In genomic region chr20:17460119-17460518, GRCh38 we compare ENCODE assay signal across 26 cellular contexts.
DNase-seq lines count a peak whose midpoint lies in the region; ATAC-seq and TF ChIP-seq lines count a peak whose summit lies in the region.
"Had no signal": no experiment of that assay in that cellular context is flagged by ENCODE, and none has a peak within 500 bp of the region (broad histone marks: within the 10 kb centered on the region; RNA-seq: fewer than 3 reads in every experiment).

No MANE protein-coding gene starts in this region.

- no peak overlapping the region for H3K4me2 ChIP-seq in SK-N-SH
- H3K4me2 ChIP-seq: hepatocyte had no signal

- WGBS in SK-N-SH (ENCODE audit: low lambda C conversion rate) = 27% methylated on average over 2 of the region's 2 CpGs

- in situ Hi-C loops in G401 (cut with HindIII; ENCODE audit: low sequenced_read_pairs) = no loop called here

- ATAC-seq in SK-N-SH treated with all-trans-retinoic acid at 6 μM for 48 hours (no peak), foreskin keratinocyte (peak; percentile 32), HG02870 (IDR thresholded peaks at IDR 0.05; ENCODE audit: unreplicated experiment) (no peak)
- ATAC-seq: left lung; naive thymus-derived CD4-positive, alpha-beta T cell; Right ventricle myocardium inferior; stimulated activated naive CD8-positive, alpha-beta T cell treated with anti-CD3 and anti-CD28 coated beads, Interleukin-15, amount 100 ng/mL, for 72 hours had no signal

- no peaks in the 10 kb centered on the region for H3K79me2 ChIP-seq in SK-N-SH (ENCODE audit: insufficient read depth)
- H3K79me2 ChIP-seq: hepatocyte had no signal

- POLR2A ChIA-PET in SK-N-SH (lab: Yijun Ruan, JAX) = no interaction called here

- no peak overlapping the region for H3K9ac ChIP-seq in SK-N-SH

- no peaks in the 10 kb centered on the region for H3F3A ChIP-seq in SK-N-SH (replicated peaks; ENCODE audit: insufficient read depth)

- no peak for TF ChIP-seq RAD21 in SK-N-SH (IDR thresholded peaks at IDR 0.05; ENCODE audit: low read length)

- H3K36me3 ChIP-seq in SK-N-SH (replicated peaks in 1 of 2; ENCODE audit: control insufficient read depth in 1 of 2, insufficient read depth in 2 of 2, low read length in 1 of 2) (no peaks in the 10 kb centered on the region), Peyer's patch (no peaks in the 10 kb centered on the region)
- H3K36me3 ChIP-seq: left lung, right atrium auricular region, transverse colon had no signal

- CTCF ChIA-PET in SK-N-SH (lab: Yijun Ruan, JAX) = interaction anchor here (0.5 to 2.2 kb wide), 4 partner anchors 11 to 656 kb away, joined by 3 to 9 read pairs (median 4); no protein-coding TSS in a partner anchor

- H3K4me3 ChIP-seq in SK-N-SH (ENCODE audit: low read depth in 2 of 2, low read length in 1 of 2) (no peak overlapping the region), Peyer's patch (no peak overlapping the region)
- H3K4me3 ChIP-seq: hepatocyte, left lung, right atrium auricular region, transverse colon had no signal

- no peak for TF ChIP-seq EP300 in SK-N-SH (IDR thresholded peaks at IDR 0.05; ENCODE audit: borderline replicate concordance in 1 of 2, low read depth in 1 of 2, low read length in 1 of 2)

- H2AFZ ChIP-seq in SK-N-SH (ENCODE audit: low read depth) = peak overlapping the region; percentile 70; the same call in 1 of the 2 replicates
- H2AFZ ChIP-seq: hepatocyte had no signal

- no peak overlapping the region for H3K27ac ChIP-seq in SK-N-SH (ENCODE audit: low read depth in 2 of 2, low read length in 1 of 2)
- H3K27ac ChIP-seq in foreskin keratinocyte = no peak overlapping the region
- no peak overlapping the region for H3K27ac ChIP-seq in Peyer's patch
- H3K27ac ChIP-seq: hepatocyte, left lung, right atrium auricular region, transverse colon had no signal

- no peaks in the 10 kb centered on the region for H3K9me2 ChIP-seq in SK-N-SH

- TF ChIP-seq CTCF in SK-N-SH (IDR thresholded peaks at IDR 0.05) (no peak), foreskin keratinocyte (conservative IDR thresholded peaks at IDR 0.05) (no peak), Peyer's patch (IDR thresholded peaks at IDR 0.05) (no peak)

- H4K20me1 ChIP-seq in SK-N-SH (ENCODE audit: insufficient read depth) = no peaks in the 10 kb centered on the region

- TF ChIP-seq POLR2A in Peyer's patch (IDR thresholded peaks at IDR 0.05) = no peak

- no peaks in the 10 kb centered on the region for H3K9me3 ChIP-seq in SK-N-SH
- no peaks in the 10 kb centered on the region for H3K9me3 ChIP-seq in Peyer's patch
- H3K9me3 ChIP-seq: Caco-2, left lung, transverse colon had no signal

- H3K27me3 ChIP-seq in SK-N-SH (ENCODE audit: insufficient read depth) (no peaks in the 10 kb centered on the region), foreskin keratinocyte (peaks cover 5% of the 10 kb centered on the region), Peyer's patch (no peaks in the 10 kb centered on the region)
- H3K27me3 ChIP-seq: hepatocyte, right atrium auricular region, transverse colon had no signal

- DNase-seq in SK-N-SH (no peak), HT1080 (ENCODE audit: low read depth) (peak; percentile 35), RPMI8226 (peak; percentile 25), foreskin keratinocyte (no peak), Peyer's patch (no peak), G401 (ENCODE audit: low spot score) (no peak)
- DNase-seq: 8988T; activated CD4-positive, CD25-positive, alpha-beta regulatory T cell treated with anti-CD3 and anti-CD28 coated beads, Interleukin-2, amount 50 U/mL, for 72 hours; activated naive CD8-positive, alpha-beta T cell treated with anti-CD3 and anti-CD28 coated beads for 36 hours; Caco-2; cerebellar nuclear complex; EL; immature natural killer cell; left lung; naive thymus-derived CD4-positive, alpha-beta T cell; NCI-H1048; NCI-H2081; NCI-H510A treated with DMSO at 0.1 percent for 48 hours; NK-92 treated with Interleukin-12 subunit alpha and Interleukin-12 subunit beta, amount 100 ng/mL, for 24 hours; stimulated activated naive CD8-positive, alpha-beta T cell treated with anti-CD3 and anti-CD28 coated beads, Interleukin-15, amount 100 ng/mL, for 72 hours; transverse colon had no signal

- no peaks in the 10 kb centered on the region for H3K4me1 ChIP-seq in SK-N-SH (ENCODE audit: control insufficient read depth in 1 of 2, insufficient read depth in 2 of 2, low read depth in 1 of 2, low read length in 1 of 2)
- H3K4me1 ChIP-seq in foreskin keratinocyte = no peaks in the 10 kb centered on the region
- H3K4me1 ChIP-seq in Peyer's patch = no peaks in the 10 kb centered on the region
- H3K4me1 ChIP-seq: Caco-2, left lung, right atrium auricular region, transverse colon had no signal

TF ChIP-seq in SK-N-SH, 30 proteins besides CTCF, POLR2A, EP300 and RAD21:
- TF ChIP-seq EZH2phosphoT487 (IDR thresholded peaks at IDR 0.05; ENCODE audit: borderline replicate concordance, low read depth) = no peak
- no peak for TF ChIP-seq JUND (IDR thresholded peaks at IDR 0.05)
- no peak for TF ChIP-seq TEAD4 (IDR thresholded peaks at IDR 0.05; ENCODE audit: borderline replicate concordance, insufficient read depth)
- TF ChIP-seq GATA2 (CRISPR knock-in tag; IDR thresholded peaks at IDR 0.05) = no peak
- no peak for TF ChIP-seq POLR2AphosphoS5 (IDR thresholded peaks at IDR 0.05; ENCODE audit: low read depth, low read length)

TF ChIP-seq in SK-N-SH treated with all-trans-retinoic acid at 6 μM for 48 hours, 23 proteins besides CTCF, POLR2A, EP300 and RAD21:
- TF ChIP-seq PATZ1 (CRISPR knock-in tag; IDR thresholded peaks at IDR 0.05; ENCODE audit: borderline replicate concordance) (no peak), SNAI2 (CRISPR knock-in tag; IDR thresholded peaks at IDR 0.05) (no peak), CSDC2 (CRISPR knock-in tag; IDR thresholded peaks at IDR 0.05) (no peak), RARB (CRISPR knock-in tag; IDR thresholded peaks at IDR 0.05) (no peak), TSHZ2 (CRISPR knock-in tag; IDR thresholded peaks at IDR 0.05) (no peak), GLIS3 (CRISPR knock-in tag; IDR thresholded peaks at IDR 0.05) (no peak), PPARA (CRISPR knock-in tag; IDR thresholded peaks at IDR 0.05; ENCODE audit: borderline replicate concordance) (no peak), ZFP3 (CRISPR knock-in tag; IDR thresholded peaks at IDR 0.05) (no peak), ISL1 (CRISPR knock-in tag; IDR thresholded peaks at IDR 0.05) (no peak), TCF4 (CRISPR knock-in tag; IDR thresholded peaks at IDR 0.05; ENCODE audit: borderline replicate concordance) (no peak), ZC3H10 (CRISPR knock-in tag; IDR thresholded peaks at IDR 0.05) (no peak), OSR1 (CRISPR knock-in tag; IDR thresholded peaks at IDR 0.05) (no peak), ZNF8 (CRISPR knock-in tag; IDR thresholded peaks at IDR 0.05) (no peak), ESRRG (CRISPR knock-in tag; IDR thresholded peaks at IDR 0.05) (no peak), ZNF70 (CRISPR knock-in tag; IDR thresholded peaks at IDR 0.05) (no peak)
TF ChIP-seq in SK-N-SH treated with all-trans-retinoic acid at 6 μM for 48 hours: peak in this region for 0.

Comparison
In these comparisons a context has a peak if more than half of its experiments do, and no peak if none do; other contexts are left out.
1. DNase-seq: peak in HT1080 (single experiment) and RPMI8226 (single experiment); none in SK-N-SH (single experiment), foreskin keratinocyte (0 of 2), Peyer's patch (0 of 3) and G401 (single experiment).